In genomic region chr7:152341039-152341913, GRCh38 we compare ENCODE assay signal across 8 cellular contexts.
DNase-seq lines count a peak whose midpoint lies in the region; ATAC-seq and TF ChIP-seq lines count a peak whose summit lies in the region.

No MANE protein-coding gene starts in this region.

- TF ChIP-seq CTCF in ascending aorta (IDR thresholded peaks at IDR 0.05), result peak in 2 of 3 experiments; percentile 48 to 52
- TF ChIP-seq CTCF in testis (IDR thresholded peaks at IDR 0.05), result peak in 2 of 3 experiments; percentile 9 to 28

- intact Hi-C loops in ascending aorta (cut with DNase I), result loop anchor here (5.0 kb wide), 2 partner anchors 96 to 366 kb away; partner anchors contain the start of gene KMT2C
- intact Hi-C loops in testis (cut with DNase I; ENCODE audit: low total_unique reads), result no loop called here

- DNase-seq in GDM1 (lab: John Stamatoyannopoulos, UW) (peak; percentile 3), MG63 (peak; percentile 14), ascending aorta (ENCODE audit: low spot score in 2 of 2) (no peak), iPS-NIHi11 (ENCODE audit: low spot score) (peak; percentile 49), testis (peak; percentile 27)

- H3K27ac ChIP-seq in ascending aorta (peak overlapping the region in 1 of 2 donors; percentile 20), testis (no peak overlapping the region)

- TF ChIP-seq POLR2A in testis (IDR thresholded peaks at IDR 0.05), result no peak

- H3K4me3 ChIP-seq in MG63 (no peak overlapping the region), ascending aorta (no peak overlapping the region), testis (no peak overlapping the region)

- ATAC-seq in GM21786 (IDR thresholded peaks at IDR 0.05; ENCODE audit: unreplicated experiment) (peak; percentile 51), GM21528 (IDR thresholded peaks at IDR 0.05; ENCODE audit: low FRiP score, unreplicated experiment) (no peak), HG03095 (IDR thresholded peaks at IDR 0.05; ENCODE audit: unreplicated experiment) (no peak)

- H3K27me3 ChIP-seq in MG63 (no peaks in the 10 kb centered on the region), ascending aorta (no peaks in the 10 kb centered on the region), testis (no peaks in the 10 kb centered on the region)

- H3K36me3 ChIP-seq in MG63 (no peaks in the 10 kb centered on the region), ascending aorta (no peaks in the 10 kb centered on the region), testis (ENCODE audit: low read depth, missing control alignments) (no peaks in the 10 kb centered on the region)

- WGBS in testis, 2 donors, result 84 to 89% methylated on average over 2 of the region's 2 CpGs

- H3K4me1 ChIP-seq in ascending aorta (peaks cover 0 to 16% of the 10 kb centered on the region in 2 donors), testis (peaks cover 9% of the 10 kb centered on the region)

- no peaks in the 10 kb centered on the region for H3K9me3 ChIP-seq in MG63
- no peaks in the 10 kb centered on the region for H3K9me3 ChIP-seq in ascending aorta
- no peaks in the 10 kb centered on the region for H3K9me3 ChIP-seq in testis

Comparison
In these comparisons a context has a peak if more than half of its experiments do, and no peak if none do; other contexts are left out.
1. DNase-seq: peak in GDM1 (single experiment), MG63 (single experiment), iPS-NIHi11 (single experiment) and testis (single experiment); none in ascending aorta (0 of 2).